Comparison of ENCODE assay signal across 17 cellular contexts in genomic region chr12:85278598-85279448, GRCh38. TPM values are rescaled to one million over a fixed set of nuclear protein-coding genes. Genes with fewer than 3 reads are reported as not detected.
A peak's percentile ranks its signal among the peaks of the same experiment; 100 is the strongest.
DNase-seq lines count a peak whose midpoint lies in the region; TF ChIP-seq lines count a peak whose summit lies in the region.
"Had no signal": no experiment of that assay in that cellular context is flagged by ENCODE, and none has a peak within 500 bp of the region (broad histone marks: within the 10 kb centered on the region; RNA-seq: fewer than 3 reads in every experiment).

No MANE protein-coding gene starts in this region.

- H3K79me2 ChIP-seq in neural progenitor cell (ENCODE audit: low read depth) = no peaks in the 10 kb centered on the region

- H3K27me3 ChIP-seq in adipocyte (replicated peaks; ENCODE audit: control insufficient read depth, insufficient read depth, low read length) (peaks cover 30% of the 10 kb centered on the region), neural progenitor cell (peaks cover 77% of the 10 kb centered on the region)
- no peaks in the 10 kb centered on the region for H3K27me3 ChIP-seq in CD4-positive, alpha-beta memory T cell (ENCODE audit: insufficient read depth, low read length)

- peaks cover 18% of the 10 kb centered on the region for H3K4me1 Mint-ChIP-seq in neural progenitor cell
- peaks cover 1 to 11% (median 5%) of the 10 kb centered on the region in 4 donors for H3K4me1 Mint-ChIP-seq in CD4-positive, alpha-beta memory T cell

- H3K27me3 Mint-ChIP-seq in neural progenitor cell (ENCODE audit: insufficient read depth, low read depth) = peaks cover 63% of the 10 kb centered on the region
- H3K27me3 Mint-ChIP-seq in CD4-positive, alpha-beta memory T cell = peaks cover 30 to 40% of the 10 kb centered on the region in 2 donors

- H3K36me3 ChIP-seq in ES-I3 (ENCODE audit: insufficient read depth, low read length) (no peaks in the 10 kb centered on the region), adipocyte (ENCODE audit: control insufficient read depth, insufficient read depth, low read length, severe bottlenecking) (no peaks in the 10 kb centered on the region), neural progenitor cell (no peaks in the 10 kb centered on the region)
- no peaks in the 10 kb centered on the region for H3K36me3 ChIP-seq in CD4-positive, alpha-beta memory T cell (ENCODE audit: insufficient read depth, low read length)
- H3K36me3 ChIP-seq: thoracic aorta had no signal

- H3K9me3 Mint-ChIP-seq in neural progenitor cell = peaks cover 6% of the 10 kb centered on the region
- H3K9me3 Mint-ChIP-seq in CD4-positive, alpha-beta memory T cell = peaks cover 0 to 13% (median 8%) of the 10 kb centered on the region in 8 donors
- H3K9me3 Mint-ChIP-seq: activated B cell treated with CpG ODN at 0.5 μM for 24 hours had no signal

- peak overlapping the region; percentile 70 for H3K9ac ChIP-seq in ES-I3 (ENCODE audit: low read depth, low read length)
- H3K9ac ChIP-seq in adipocyte (ENCODE audit: low read length) = peak overlapping the region; percentile 71
- no peak overlapping the region for H3K9ac ChIP-seq in neural progenitor cell

- H3K4me1 ChIP-seq in ES-I3 (ENCODE audit: insufficient read depth, low read length) (no peaks in the 10 kb centered on the region), adipocyte (ENCODE audit: control insufficient read depth, insufficient read depth, low read length) (no peaks in the 10 kb centered on the region), neural progenitor cell (peaks cover 19% of the 10 kb centered on the region)
- H3K4me1 ChIP-seq in CD4-positive, alpha-beta memory T cell (ENCODE audit: insufficient read depth, low read length) = no peaks in the 10 kb centered on the region
- H3K4me1 ChIP-seq: psoas muscle had no signal

- intact Hi-C loops in CD4-positive, alpha-beta memory T cell (cut with micrococcal nuclease) = no loop called here

- no peak for TF ChIP-seq CTCF in neural progenitor cell (IDR thresholded peaks at IDR 0.05)

- peak overlapping the region; percentile 100 for H2AFZ ChIP-seq in neural progenitor cell (replicated peaks)

- peak overlapping the region; percentile 93 for H3K4me2 ChIP-seq in neural progenitor cell

- H4K20me1 ChIP-seq in neural progenitor cell (ENCODE audit: low read depth) = no peaks in the 10 kb centered on the region

- H3K27ac ChIP-seq in neural progenitor cell = no peak overlapping the region
- no peak overlapping the region for H3K27ac ChIP-seq in CD4-positive, alpha-beta memory T cell (ENCODE audit: low read depth, low read length)
- H3K27ac ChIP-seq: psoas muscle, thoracic aorta had no signal

- DNase-seq in adipocyte (ENCODE audit: low read depth) = no peak
- peak; percentile 13 for DNase-seq in neural progenitor cell (ENCODE audit: low spot score)
- DNase-seq in D341Med (ENCODE audit: low spot score) = no peak
- DNase-seq in CD4-positive, alpha-beta memory T cell = no peak
- DNase-seq in SIG-M5 treated with dmso at 0.1 percent for 504 hours (lab: John Stamatoyannopoulos, UW; ENCODE audit: unreplicated experiment) = no peak
- DNase-seq in NCI-H510A treated with DMSO at 0.1 percent for 48 hours (lab: John Stamatoyannopoulos, UW) = no peak
- DNase-seq: activated B cell treated with CpG ODN at 0.5 μM for 24 hours; activated effector memory CD4-positive, alpha-beta T cell treated with anti-CD3 and anti-CD28 coated beads, Interleukin-2, amount 50 U/mL, for 16 hours; effector CD4-positive, alpha-beta T cell; MM.1S; NCI-H1930; NCI-H526 treated with DMSO at 0.1 percent for 48 hours had no signal

- H3K4me3 ChIP-seq in adipocyte (ENCODE audit: low read length) (peak overlapping the region; percentile 89), iPS-11a (ENCODE audit: low read depth, low read length) (peak overlapping the region; percentile 75), neural progenitor cell (peak overlapping the region; percentile 71)
- no peak overlapping the region for H3K4me3 ChIP-seq in CD4-positive, alpha-beta memory T cell (ENCODE audit: low read length in 2 of 2)

- H3K4me3 Mint-ChIP-seq in neural progenitor cell = peak overlapping the region; percentile 94
- no peak overlapping the region for H3K4me3 Mint-ChIP-seq in CD4-positive, alpha-beta memory T cell
- H3K4me3 Mint-ChIP-seq: activated B cell treated with CpG ODN at 0.5 μM for 24 hours had no signal

- no peak overlapping the region for H3K27ac Mint-ChIP-seq in neural progenitor cell
- no peak overlapping the region for H3K27ac Mint-ChIP-seq in CD4-positive, alpha-beta memory T cell
- H3K27ac Mint-ChIP-seq: activated B cell treated with CpG ODN at 0.5 μM for 24 hours had no signal

- CTCF ChIA-PET in CD4-positive, alpha-beta memory T cell (lab: Charles Lee; ENCODE audit: partially characterized antibody) = no interaction called here

- peaks cover 2% of the 10 kb centered on the region for H3K36me3 Mint-ChIP-seq in neural progenitor cell
- H3K36me3 Mint-ChIP-seq in CD4-positive, alpha-beta memory T cell = no peaks in the 10 kb centered on the region

- peaks cover 24% of the 10 kb centered on the region for H3F3A ChIP-seq in neural progenitor cell (ENCODE audit: low read depth)

- H3K9me3 ChIP-seq in ES-I3 (ENCODE audit: control insufficient read depth, insufficient read depth, low read length) (no peaks in the 10 kb centered on the region), adipocyte (ENCODE audit: control insufficient read depth, low read length) (peaks cover 3% of the 10 kb centered on the region), neural progenitor cell (ENCODE audit: low read depth) (no peaks in the 10 kb centered on the region)
- H3K9me3 ChIP-seq in CD4-positive, alpha-beta memory T cell (ENCODE audit: control insufficient read depth in 1 of 2, low read length in 2 of 2) = no peaks in the 10 kb centered on the region
- H3K9me3 ChIP-seq: psoas muscle, thoracic aorta had no signal

- POLR2A ChIA-PET in CD4-positive, alpha-beta memory T cell (lab: Charles Lee; ENCODE audit: partially characterized antibody) = no interaction called here

RNA-seq across cellular contexts. Expression of gene ALX1, which starts 1.2 kb away (rescaled TPM):
- 3.9 and 5.6 TPM in 2 replicates for total RNA-seq in neural progenitor cell (ENCODE audit: low replicate concordance)
- not detected for total RNA-seq in CD4-positive, alpha-beta memory T cell
- not detected for polyA plus RNA-seq in CD4-positive, alpha-beta memory T cell
- total RNA-seq: activated B cell treated with CpG ODN at 0.5 μM for 24 hours, thoracic aorta had no signal
- polyA plus RNA-seq: AG04450 had no signal

Comparison
In these comparisons a context has a peak if more than half of its experiments do, and no peak if none do; other contexts are left out.
1. H3K4me3 ChIP-seq: peak in adipocyte (single experiment), iPS-11a (single experiment) and neural progenitor cell (single experiment); none in CD4-positive, alpha-beta memory T cell (0 of 2).